In genomic region chr22:21921729-21922128, GRCh38 we compare ENCODE assay signal across 27 cellular contexts. TPM values are rescaled to one million over a fixed set of nuclear protein-coding genes. Genes with fewer than 3 reads are reported as not detected.
DNase-seq lines count a peak whose midpoint lies in the region; ATAC-seq and TF ChIP-seq lines count a peak whose summit lies in the region.
"Had no signal": no experiment of that assay in that cellular context is flagged by ENCODE, and none has a peak within 500 bp of the region (broad histone marks: within the 10 kb centered on the region; RNA-seq: fewer than 3 reads in every experiment).

No MANE protein-coding gene starts in this region.

- no peak for ATAC-seq in GM18909 (IDR thresholded peaks at IDR 0.05; ENCODE audit: poor library complexity, unreplicated experiment)
- no peak for ATAC-seq in gastrocnemius medialis
- ATAC-seq: activated T-cell treated with anti-CD3 and anti-CD28 coated beads, Interleukin-2, amount 50 U/mL, for 72 hours had no signal

- peak overlapping the region; percentile 3 for H2AK5ac ChIP-seq in neuronal stem cell (ENCODE audit: low read depth, low read length)

- no peak overlapping the region for H2AFZ ChIP-seq in neuronal stem cell (ENCODE audit: low read length)
- H2AFZ ChIP-seq: PC-9 had no signal

- intact Hi-C loops in gastrocnemius medialis (cut with DNase I; ENCODE audit: low total_unique reads): no loop called here

- H2BK12ac ChIP-seq in neuronal stem cell (ENCODE audit: low read length): no peak overlapping the region

- DNase-seq in DMS 273 (lab: John Stamatoyannopoulos, UW; ENCODE audit: unreplicated experiment): peak; percentile 39
- no peak for DNase-seq in DMS 273 treated with DMSO at 0.1 percent for 48 hours (lab: John Stamatoyannopoulos, UW)
- peak; percentile 50 to 66 for DNase-seq in NCI-H446 (lab: John Stamatoyannopoulos, UW)
- DNase-seq in endodermal cell: peak; percentile 76
- no peak for DNase-seq in neuronal stem cell (ENCODE audit: low spot score)
- no peak for DNase-seq in erythroblast (lab: John Stamatoyannopoulos, UW)
- DNase-seq in gastrocnemius medialis: no peak
- DNase-seq: activated CD4-positive, alpha-beta T cell treated with anti-CD3 and anti-CD28 coated beads, Interleukin-2, amount 50 U/mL, for 4 hours; activated CD4-positive, CD25-positive, alpha-beta regulatory T cell; activated T-cell treated with anti-CD3 and anti-CD28 coated beads, Interleukin-2, amount 50 U/mL, for 72 hours; AML-193; CD4-positive, CD25-positive, alpha-beta regulatory T cell; cerebellar nuclear complex; EL; hippocampal formation; KBM-7; NCI-H2029; NCI-H526 treated with DMSO at 0.1 percent for 48 hours; PC-9; stimulated activated CD4-positive, alpha-beta T cell treated with anti-CD3 and anti-CD28 coated beads, Interleukin-4, amount 100 ng/mL, for 1 hour; stomach had no signal

- H3K79me1 ChIP-seq in neuronal stem cell (ENCODE audit: low read depth, low read length): no peaks in the 10 kb centered on the region

- H2BK120ac ChIP-seq in neuronal stem cell (ENCODE audit: low read depth, low read length): no peak overlapping the region

- no peak overlapping the region for H2BK15ac ChIP-seq in neuronal stem cell (ENCODE audit: low read length)

- peak overlapping the region; percentile 59 for H3K14ac ChIP-seq in neuronal stem cell (ENCODE audit: low read length)

- no peaks in the 10 kb centered on the region for H3K9me3 Mint-ChIP-seq in endodermal cell
- H3K9me3 Mint-ChIP-seq: activated T-cell treated with anti-CD3 and anti-CD28 coated beads, Interleukin-2, amount 50 U/mL, for 72 hours; CD4-positive, CD25-positive, alpha-beta regulatory T cell; mesothelial cell of epicardium; T-helper 1 cell treated with Interleukin-12 subunit alpha and Interleukin-12 subunit beta and Interleukin-4 antibody, amounts not matched to agents 30 μg/mL and 1 μg/mL, for 36 hours had no signal

- no peak overlapping the region for H3K4ac ChIP-seq in neuronal stem cell (ENCODE audit: low read length)

- H3K4me2 ChIP-seq in neuronal stem cell (ENCODE audit: insufficient read depth, low read length, poor library complexity, severe bottlenecking): no peak overlapping the region
- H3K4me2 ChIP-seq: PC-9 had no signal

- H3K27ac ChIP-seq in endodermal cell (ENCODE audit: low read depth, low read length) (no peak overlapping the region), neuronal stem cell (replicated peaks; ENCODE audit: low read length) (no peak overlapping the region), gastrocnemius medialis (no peak overlapping the region)
- H3K27ac ChIP-seq: 22Rv1, neutrophil, PC-9, SK-N-MC, stomach had no signal

- 79 to 90% methylated on average over 2 to 8 of the region's 8 CpGs for WGBS in endodermal cell (ENCODE audit: insufficient coverage in 1 of 2, insufficient read length in 1 of 2), 2 experiments
- WGBS in neuronal stem cell (ENCODE audit: extremely low coverage in 2 of 2, insufficient read length in 2 of 2, insufficient replicate concordance in 1 of 2), 2 donors: no CpG with 5 or more reads among the region's 8 CpGs

- no peak overlapping the region for H3K27ac Mint-ChIP-seq in endodermal cell
- H3K27ac Mint-ChIP-seq: activated T-cell treated with anti-CD3 and anti-CD28 coated beads, Interleukin-2, amount 50 U/mL, for 72 hours; CD4-positive, CD25-positive, alpha-beta regulatory T cell; mesothelial cell of epicardium; T-helper 1 cell treated with Interleukin-12 subunit alpha and Interleukin-12 subunit beta and Interleukin-4 antibody, amounts not matched to agents 30 μg/mL and 1 μg/mL, for 36 hours had no signal

- in situ Hi-C loops in gastrocnemius medialis (cut with MboI; ENCODE audit: low sequenced_read_pairs in 4 of 4): no loop called here

- no peak overlapping the region for H2BK5ac ChIP-seq in neuronal stem cell (ENCODE audit: low read length)

- no peaks in the 10 kb centered on the region for H3K9me3 ChIP-seq in endodermal cell (ENCODE audit: control insufficient read depth, low read length)
- no peaks in the 10 kb centered on the region for H3K9me3 ChIP-seq in neuronal stem cell (replicated peaks in 1 of 2; ENCODE audit: control insufficient read depth in 2 of 2, insufficient read depth in 1 of 2, low read depth in 1 of 2, low read length in 2 of 2)
- H3K9me3 ChIP-seq in gastrocnemius medialis: no peaks in the 10 kb centered on the region
- H3K9me3 ChIP-seq: neutrophil, stomach had no signal

- no peak for TF ChIP-seq POLR2A in erythroblast (IDR thresholded peaks at IDR 0.05; ENCODE audit: low read length)
- no peak for TF ChIP-seq POLR2A in gastrocnemius medialis (IDR thresholded peaks at IDR 0.05)

- peak overlapping the region; percentile 39 for H3K18ac ChIP-seq in neuronal stem cell (ENCODE audit: low read length)

- peaks cover 32% of the 10 kb centered on the region for H3K4me1 Mint-ChIP-seq in endodermal cell
- H3K4me1 Mint-ChIP-seq: CD4-positive, CD25-positive, alpha-beta regulatory T cell had no signal

- no peak overlapping the region for H3K23ac ChIP-seq in neuronal stem cell (ENCODE audit: low read depth, low read length, poor library complexity)

- no peak overlapping the region for H3K9ac ChIP-seq in endodermal cell (ENCODE audit: extremely low read depth, low read length, poor library complexity, severe bottlenecking)
- H3K9ac ChIP-seq in neuronal stem cell (ENCODE audit: low read depth, low read length, poor library complexity): no peak overlapping the region

- H3K4me1 ChIP-seq in endodermal cell (ENCODE audit: control insufficient read depth, insufficient read depth, low read length) (peaks cover 5% of the 10 kb centered on the region), neuronal stem cell (ENCODE audit: control insufficient read depth in 2 of 2, insufficient read depth in 1 of 2, low read depth in 1 of 2, low read length in 2 of 2) (peaks cover 12 to 40% of the 10 kb centered on the region in 2 donors), gastrocnemius medialis (no peaks in the 10 kb centered on the region)

- H3K27me3 ChIP-seq in endodermal cell (ENCODE audit: control insufficient read depth, insufficient read depth, low read length, poor library complexity, severe bottlenecking): no peaks in the 10 kb centered on the region
- no peaks in the 10 kb centered on the region for H3K27me3 ChIP-seq in neuronal stem cell (ENCODE audit: control insufficient read depth in 3 of 3, insufficient read depth in 3 of 3, low read depth in 1 of 3, low read length in 3 of 3)
- H3K27me3 ChIP-seq in gastrocnemius medialis: no peaks in the 10 kb centered on the region
- H3K27me3 ChIP-seq: neutrophil, stomach had no signal

- H4K8ac ChIP-seq in neuronal stem cell (ENCODE audit: low read depth, low read length): no peak overlapping the region

- H3K4me3 Mint-ChIP-seq in endodermal cell: no peak overlapping the region
- H3K4me3 Mint-ChIP-seq: activated T-cell treated with anti-CD3 and anti-CD28 coated beads, Interleukin-2, amount 50 U/mL, for 72 hours; mesothelial cell of epicardium; T-helper 1 cell treated with Interleukin-12 subunit alpha and Interleukin-12 subunit beta and Interleukin-4 antibody, amounts not matched to agents 30 μg/mL and 1 μg/mL, for 36 hours had no signal

- H3K27me3 Mint-ChIP-seq in endodermal cell (ENCODE audit: insufficient read depth): no peaks in the 10 kb centered on the region
- H3K27me3 Mint-ChIP-seq: CD4-positive, CD25-positive, alpha-beta regulatory T cell had no signal

- TF ChIP-seq CTCF in endodermal cell (conservative IDR thresholded peaks at IDR 0.05) (no peak), gastrocnemius medialis (IDR thresholded peaks at IDR 0.05 in 4 of 5, conservative IDR thresholded peaks at IDR 0.05 in 1 of 5) (no peak)

- H4K91ac ChIP-seq in neuronal stem cell (ENCODE audit: low read depth, low read length, poor library complexity): peak overlapping the region; percentile 3

- H3K36me3 Mint-ChIP-seq in endodermal cell (ENCODE audit: low read depth): peaks cover 6% of the 10 kb centered on the region
- H3K36me3 Mint-ChIP-seq: CD4-positive, CD25-positive, alpha-beta regulatory T cell had no signal

- H3K36me3 ChIP-seq in endodermal cell (ENCODE audit: control insufficient read depth, insufficient read depth, low read length) (no peaks in the 10 kb centered on the region), neuronal stem cell (replicated peaks in 1 of 2; ENCODE audit: control insufficient read depth in 2 of 2, insufficient read depth in 2 of 2, low read length in 2 of 2) (peaks cover 0 to 5% of the 10 kb centered on the region in 2 donors), gastrocnemius medialis (no peaks in the 10 kb centered on the region)

- no peak overlapping the region for H3K4me3 ChIP-seq in endodermal cell (ENCODE audit: low read length)
- no peak overlapping the region for H3K4me3 ChIP-seq in neuronal stem cell (ENCODE audit: low read length in 2 of 2)
- no peak overlapping the region for H3K4me3 ChIP-seq in gastrocnemius medialis
- H3K4me3 ChIP-seq: PC-9, SK-N-MC, stomach had no signal

RNA-seq across cellular contexts. Expression of gene PPM1F, which starts 30.9 kb away (rescaled TPM):
- total RNA-seq in endodermal cell (10 to 100 TPM; 37.6 to 49.2 TPM), gastrocnemius medialis (10 to 100 TPM; 10.2 to 13.8 (median 11.0) TPM)
- polyA plus RNA-seq in endodermal cell (2013, experiment 1 of 2): 20.3 TPM
- polyA plus RNA-seq in endodermal cell (2013, experiment 2 of 2): 18.3 TPM
- 17.8 TPM for polyA plus RNA-seq in neuronal stem cell (2013, experiment 1 of 2)
- polyA plus RNA-seq in neuronal stem cell (2013, experiment 2 of 2): 16.6 TPM

RNA-seq across cellular contexts. Expression of gene MAPK1, which starts 54.3 kb away (rescaled TPM):
- total RNA-seq in endodermal cell: 10 to 100 TPM; 76.8 to 78.6 TPM
- polyA plus RNA-seq in endodermal cell (2013, experiment 1 of 2): 91.0 TPM
- 84.0 TPM for polyA plus RNA-seq in endodermal cell (2013, experiment 2 of 2)
- 51.0 TPM for polyA plus RNA-seq in neuronal stem cell (2013, experiment 1 of 2)
- polyA plus RNA-seq in neuronal stem cell (2013, experiment 2 of 2): 50.9 TPM
- 10 to 100 TPM; 39.8 to 79.5 (median 57.2) TPM for total RNA-seq in gastrocnemius medialis

Comparison
In these comparisons a context has a peak if more than half of its experiments do, and no peak if none do; other contexts are left out.
1. DNase-seq: peak in DMS 273 (single experiment), NCI-H446 (2 of 2) and endodermal cell (single experiment); none in DMS 273 treated with DMSO at 0.1 percent for 48 hours (single experiment), neuronal stem cell (single experiment), erythroblast (0 of 2) and gastrocnemius medialis (0 of 2).